ENCODE assay signal across 11 cellular contexts in the genomic region with DNA sequence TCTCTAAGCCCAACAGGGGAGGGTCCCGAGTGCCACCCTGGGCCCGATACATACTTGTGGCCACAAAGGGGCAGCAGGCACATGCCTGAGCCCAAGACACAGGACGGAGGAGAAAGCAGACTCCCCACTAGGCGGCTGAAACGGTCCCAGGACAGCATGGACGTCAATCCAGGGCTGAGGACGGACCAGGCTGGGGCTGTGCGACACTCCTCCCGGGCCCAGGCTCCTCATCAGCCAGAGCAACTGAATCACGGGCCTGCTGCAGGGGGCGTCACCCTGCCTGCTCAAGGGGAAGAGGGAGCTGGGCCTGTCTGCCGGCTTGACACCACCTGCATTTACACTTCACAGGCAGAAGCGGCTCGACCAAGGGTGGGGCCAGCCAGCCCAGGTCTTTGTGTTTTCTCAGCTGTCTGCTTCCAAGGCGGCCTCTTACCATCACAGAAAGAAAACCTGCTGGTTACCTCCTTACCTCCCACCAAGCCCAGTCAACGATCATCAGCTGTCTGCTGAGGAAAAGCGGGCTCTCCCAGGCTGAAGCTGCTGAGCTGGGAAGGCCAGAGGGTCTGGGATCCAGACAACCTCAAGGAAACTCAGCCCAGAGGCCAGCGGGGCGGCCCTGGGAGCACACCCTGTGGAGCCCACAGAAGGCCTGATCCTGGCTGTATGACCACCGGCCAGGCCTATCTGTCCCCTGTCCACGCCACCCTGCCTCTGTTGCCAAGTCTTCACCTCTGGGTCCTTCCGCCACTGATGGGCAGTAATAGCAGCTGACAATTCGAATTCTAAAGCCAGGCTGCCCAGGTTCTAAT. TPM values are rescaled to one million over a fixed set of nuclear protein-coding genes. Genes with fewer than 3 reads are reported as not detected.
A peak's percentile ranks its signal among the peaks of the same experiment; 100 is the strongest.
DNase-seq lines count a peak whose midpoint lies in the region; ATAC-seq and TF ChIP-seq lines count a peak whose summit lies in the region.
"Had no signal": no experiment of that assay in that cellular context is flagged by ENCODE, and none has a peak within 500 bp of the region (broad histone marks: within the 10 kb centered on the region; RNA-seq: fewer than 3 reads in every experiment).

No MANE protein-coding gene starts in this region.

- H2AFZ ChIP-seq in neural cell (ENCODE audit: low read depth, low read length), result no peak overlapping the region

- DNase-seq in Daoy (ENCODE audit: low read depth) (peak; percentile 27), NCI-H146 (lab: John Stamatoyannopoulos, UW) (peak; percentile 78), cerebellar cortex (ENCODE audit: low spot score) (peak; percentile 35), 8988T (no peak), AG08396 (ENCODE audit: low spot score) (no peak), MV-4-11 (lab: John Stamatoyannopoulos, UW) (no peak)
- DNase-seq: activated naive CD4-positive, alpha-beta T cell treated with Interleukin-2 at 50 U/mL for 16 hours; immature natural killer cell had no signal

- no peak for ATAC-seq in activated CD4-positive, CD25-positive, alpha-beta regulatory T cell treated with anti-CD3 and anti-CD28 coated beads, Interleukin-2, amount 50 U/mL, for 24 hours

- no peak overlapping the region for H3K9ac ChIP-seq in neural cell (ENCODE audit: low read length)

- peak; percentile 56 for TF ChIP-seq RAD21 in neural cell (conservative IDR thresholded peaks at IDR 0.05)

- no peak overlapping the region for H3K4me2 ChIP-seq in neural cell (ENCODE audit: low read length)

- H3K36me3 ChIP-seq in neural cell (ENCODE audit: insufficient read depth, low read length), result no peaks in the 10 kb centered on the region

- TF ChIP-seq CTCF in neural cell (IDR thresholded peaks at IDR 0.05; ENCODE audit: poor library complexity, severe bottlenecking), result peak; percentile 55

- no peak for TF ChIP-seq EP300 in neural cell (conservative IDR thresholded peaks at IDR 0.05; ENCODE audit: poor library complexity, severe bottlenecking)

- no peaks in the 10 kb centered on the region for H3K27me3 ChIP-seq in neural cell (ENCODE audit: insufficient read depth, low read depth, low read length)
- H3K27me3 ChIP-seq: SJSA1 had no signal

- no peaks in the 10 kb centered on the region for H3F3A ChIP-seq in neural cell (ENCODE audit: insufficient read depth, low read length, poor library complexity, severe bottlenecking)

- H4K20me1 ChIP-seq in neural cell (ENCODE audit: insufficient read depth), result no peaks in the 10 kb centered on the region

- no peak overlapping the region for H3K4me3 ChIP-seq in neural cell (ENCODE audit: low read length)
- H3K4me3 ChIP-seq: SJSA1 had no signal

- H3K9me3 ChIP-seq in neural cell (ENCODE audit: low read length), result no peaks in the 10 kb centered on the region
- H3K9me3 ChIP-seq: SJSA1 had no signal

- no peaks in the 10 kb centered on the region for H3K9me2 ChIP-seq in neural cell (ENCODE audit: insufficient read depth, low read length)

- H3K79me2 ChIP-seq in neural cell (replicated peaks; ENCODE audit: insufficient read depth, low read length), result no peaks in the 10 kb centered on the region

- no peak overlapping the region for H3K27ac ChIP-seq in neural cell (ENCODE audit: low read length)
- H3K27ac ChIP-seq: SJSA1 had no signal

TF ChIP-seq in neural cell, 6 proteins besides CTCF, POLR2A, EP300 and RAD21:
- TF ChIP-seq TAF1 (IDR thresholded peaks at IDR 0.05; ENCODE audit: low read depth) (no peak), REST (IDR thresholded peaks at IDR 0.05; ENCODE audit: borderline replicate concordance) (no peak), EZH2 (IDR thresholded peaks at IDR 0.05; ENCODE audit: borderline replicate concordance, insufficient read depth, low read length, poor library complexity, severe bottlenecking) (no peak), MXI1 (conservative IDR thresholded peaks at IDR 0.05; ENCODE audit: poor library complexity, severe bottlenecking) (no peak), SMC3 (conservative IDR thresholded peaks at IDR 0.05; ENCODE audit: poor library complexity) (peak; percentile 57), POLR2AphosphoS5 (IDR thresholded peaks at IDR 0.05) (no peak)

RNA-seq across cellular contexts. Expression of gene KIFC3, which starts 26.4 kb away (rescaled TPM):
- 40.9 and 53.9 TPM in 2 replicates for total RNA-seq in Daoy (2014; rRNA removed; shearing (Covaris generic))
- polyA plus RNA-seq in neural cell, result 29.7 and 33.2 TPM in 2 replicates
- 33.0 and 34.1 TPM in 2 replicates for polyA minus RNA-seq in neural cell

RNA-seq across cellular contexts. Expression of gene KATNB1, which starts 40.3 kb away (rescaled TPM):
- 22.7 and 25.1 TPM in 2 replicates for total RNA-seq in Daoy (2014; rRNA removed; shearing (Covaris generic))
- 56.4 and 57.9 TPM in 2 replicates for polyA plus RNA-seq in neural cell
- 37.6 and 49.4 TPM in 2 replicates for polyA minus RNA-seq in neural cell

Comparison
In these comparisons a context has a peak if more than half of its experiments do, and no peak if none do; other contexts are left out.
1. DNase-seq: peak in Daoy (single experiment), NCI-H146 (single experiment) and cerebellar cortex (single experiment); none in 8988T (single experiment), AG08396 (single experiment) and MV-4-11 (single experiment).